In the genomic region with DNA sequence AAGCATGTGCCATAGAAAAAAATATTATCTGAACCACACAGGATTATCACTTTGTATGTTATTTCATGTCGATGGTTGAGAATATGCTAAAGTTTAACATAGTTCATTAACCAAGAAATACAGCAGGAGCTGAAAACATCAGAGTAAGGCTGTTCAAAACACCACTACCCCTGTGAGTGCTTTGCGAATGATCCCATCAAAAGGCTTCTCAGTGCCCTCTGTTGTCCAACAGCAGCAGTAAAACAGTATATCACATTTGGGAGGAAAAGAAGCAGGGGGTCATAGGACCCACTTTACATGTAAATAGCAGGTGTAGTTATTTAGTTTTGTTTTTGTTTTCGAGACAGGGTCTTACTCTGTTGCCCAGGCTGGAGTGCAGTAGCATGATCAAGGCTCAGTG, we compare ENCODE assay signal across 1 cellular context.
TF ChIP-seq lines count a peak whose summit lies in the region.

No MANE protein-coding gene starts in this region.

TF ChIP-seq in GM23338, 12 proteins besides CTCF, POLR2A, EP300 and RAD21 (continued from another document):
- TF ChIP-seq, protein P1, sequence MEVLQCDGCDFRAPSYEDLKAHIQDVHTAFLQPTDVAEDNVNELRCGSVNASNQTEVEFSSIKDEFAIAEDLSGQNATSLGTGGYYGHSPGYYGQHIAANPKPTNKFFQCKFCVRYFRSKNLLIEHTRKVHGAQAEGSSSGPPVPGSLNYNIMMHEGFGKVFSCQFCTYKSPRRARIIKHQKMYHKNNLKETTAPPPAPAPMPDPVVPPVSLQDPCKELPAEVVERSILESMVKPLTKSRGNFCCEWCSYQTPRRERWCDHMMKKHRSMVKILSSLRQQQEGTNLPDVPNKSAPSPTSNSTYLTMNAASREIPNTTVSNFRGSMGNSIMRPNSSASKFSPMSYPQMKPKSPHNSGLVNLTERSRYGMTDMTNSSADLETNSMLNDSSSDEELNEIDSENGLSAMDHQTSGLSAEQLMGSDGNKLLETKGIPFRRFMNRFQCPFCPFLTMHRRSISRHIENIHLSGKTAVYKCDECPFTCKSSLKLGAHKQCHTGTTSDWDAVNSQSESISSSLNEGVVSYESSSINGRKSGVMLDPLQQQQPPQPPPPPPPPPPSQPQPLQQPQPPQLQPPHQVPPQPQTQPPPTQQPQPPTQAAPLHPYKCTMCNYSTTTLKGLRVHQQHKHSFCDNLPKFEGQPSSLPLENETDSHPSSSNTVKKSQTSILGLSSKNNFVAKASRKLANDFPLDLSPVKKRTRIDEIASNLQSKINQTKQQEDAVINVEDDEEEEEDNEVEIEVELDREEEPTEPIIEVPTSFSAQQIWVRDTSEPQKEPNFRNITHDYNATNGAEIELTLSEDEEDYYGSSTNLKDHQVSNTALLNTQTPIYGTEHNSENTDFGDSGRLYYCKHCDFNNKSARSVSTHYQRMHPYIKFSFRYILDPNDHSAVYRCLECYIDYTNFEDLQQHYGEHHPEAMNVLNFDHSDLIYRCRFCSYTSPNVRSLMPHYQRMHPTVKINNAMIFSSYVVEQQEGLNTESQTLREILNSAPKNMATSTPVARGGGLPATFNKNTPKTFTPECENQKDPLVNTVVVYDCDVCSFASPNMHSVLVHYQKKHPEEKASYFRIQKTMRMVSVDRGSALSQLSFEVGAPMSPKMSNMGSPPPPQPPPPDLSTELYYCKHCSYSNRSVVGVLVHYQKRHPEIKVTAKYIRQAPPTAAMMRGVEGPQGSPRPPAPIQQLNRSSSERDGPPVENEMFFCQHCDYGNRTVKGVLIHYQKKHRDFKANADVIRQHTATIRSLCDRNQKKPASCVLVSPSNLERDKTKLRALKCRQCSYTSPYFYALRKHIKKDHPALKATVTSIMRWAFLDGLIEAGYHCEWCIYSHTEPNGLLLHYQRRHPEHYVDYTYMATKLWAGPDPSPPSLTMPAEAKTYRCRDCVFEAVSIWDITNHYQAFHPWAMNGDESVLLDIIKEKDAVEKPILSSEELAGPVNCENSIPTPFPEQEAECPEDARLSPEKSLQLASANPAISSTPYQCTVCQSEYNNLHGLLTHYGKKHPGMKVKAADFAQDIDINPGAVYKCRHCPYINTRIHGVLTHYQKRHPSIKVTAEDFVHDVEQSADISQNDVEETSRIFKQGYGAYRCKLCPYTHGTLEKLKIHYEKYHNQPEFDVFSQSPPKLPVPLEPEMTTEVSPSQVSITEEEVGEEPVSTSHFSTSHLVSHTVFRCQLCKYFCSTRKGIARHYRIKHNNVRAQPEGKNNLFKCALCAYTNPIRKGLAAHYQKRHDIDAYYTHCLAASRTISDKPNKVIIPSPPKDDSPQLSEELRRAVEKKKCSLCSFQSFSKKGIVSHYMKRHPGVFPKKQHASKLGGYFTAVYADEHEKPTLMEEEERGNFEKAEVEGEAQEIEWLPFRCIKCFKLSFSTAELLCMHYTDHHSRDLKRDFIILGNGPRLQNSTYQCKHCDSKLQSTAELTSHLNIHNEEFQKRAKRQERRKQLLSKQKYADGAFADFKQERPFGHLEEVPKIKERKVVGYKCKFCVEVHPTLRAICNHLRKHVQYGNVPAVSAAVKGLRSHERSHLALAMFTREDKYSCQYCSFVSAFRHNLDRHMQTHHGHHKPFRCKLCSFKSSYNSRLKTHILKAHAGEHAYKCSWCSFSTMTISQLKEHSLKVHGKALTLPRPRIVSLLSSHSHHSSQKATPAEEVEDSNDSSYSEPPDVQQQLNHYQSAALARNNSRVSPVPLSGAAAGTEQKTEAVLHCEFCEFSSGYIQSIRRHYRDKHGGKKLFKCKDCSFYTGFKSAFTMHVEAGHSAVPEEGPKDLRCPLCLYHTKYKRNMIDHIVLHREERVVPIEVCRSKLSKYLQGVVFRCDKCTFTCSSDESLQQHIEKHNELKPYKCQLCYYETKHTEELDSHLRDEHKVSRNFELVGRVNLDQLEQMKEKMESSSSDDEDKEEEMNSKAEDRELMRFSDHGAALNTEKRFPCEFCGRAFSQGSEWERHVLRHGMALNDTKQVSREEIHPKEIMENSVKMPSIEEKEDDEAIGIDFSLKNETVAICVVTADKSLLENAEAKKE (CRISPR knock-in tag; IDR thresholded peaks at IDR 0.05) = no peak
- TF ChIP-seq, protein P2, sequence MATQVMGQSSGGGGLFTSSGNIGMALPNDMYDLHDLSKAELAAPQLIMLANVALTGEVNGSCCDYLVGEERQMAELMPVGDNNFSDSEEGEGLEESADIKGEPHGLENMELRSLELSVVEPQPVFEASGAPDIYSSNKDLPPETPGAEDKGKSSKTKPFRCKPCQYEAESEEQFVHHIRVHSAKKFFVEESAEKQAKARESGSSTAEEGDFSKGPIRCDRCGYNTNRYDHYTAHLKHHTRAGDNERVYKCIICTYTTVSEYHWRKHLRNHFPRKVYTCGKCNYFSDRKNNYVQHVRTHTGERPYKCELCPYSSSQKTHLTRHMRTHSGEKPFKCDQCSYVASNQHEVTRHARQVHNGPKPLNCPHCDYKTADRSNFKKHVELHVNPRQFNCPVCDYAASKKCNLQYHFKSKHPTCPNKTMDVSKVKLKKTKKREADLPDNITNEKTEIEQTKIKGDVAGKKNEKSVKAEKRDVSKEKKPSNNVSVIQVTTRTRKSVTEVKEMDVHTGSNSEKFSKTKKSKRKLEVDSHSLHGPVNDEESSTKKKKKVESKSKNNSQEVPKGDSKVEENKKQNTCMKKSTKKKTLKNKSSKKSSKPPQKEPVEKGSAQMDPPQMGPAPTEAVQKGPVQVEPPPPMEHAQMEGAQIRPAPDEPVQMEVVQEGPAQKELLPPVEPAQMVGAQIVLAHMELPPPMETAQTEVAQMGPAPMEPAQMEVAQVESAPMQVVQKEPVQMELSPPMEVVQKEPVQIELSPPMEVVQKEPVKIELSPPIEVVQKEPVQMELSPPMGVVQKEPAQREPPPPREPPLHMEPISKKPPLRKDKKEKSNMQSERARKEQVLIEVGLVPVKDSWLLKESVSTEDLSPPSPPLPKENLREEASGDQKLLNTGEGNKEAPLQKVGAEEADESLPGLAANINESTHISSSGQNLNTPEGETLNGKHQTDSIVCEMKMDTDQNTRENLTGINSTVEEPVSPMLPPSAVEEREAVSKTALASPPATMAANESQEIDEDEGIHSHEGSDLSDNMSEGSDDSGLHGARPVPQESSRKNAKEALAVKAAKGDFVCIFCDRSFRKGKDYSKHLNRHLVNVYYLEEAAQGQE (IDR thresholded peaks at IDR 0.05; ENCODE audit: unreplicated experiment) = no peak
